ENCODE assay signal across 1 cellular context in the genomic region with DNA sequence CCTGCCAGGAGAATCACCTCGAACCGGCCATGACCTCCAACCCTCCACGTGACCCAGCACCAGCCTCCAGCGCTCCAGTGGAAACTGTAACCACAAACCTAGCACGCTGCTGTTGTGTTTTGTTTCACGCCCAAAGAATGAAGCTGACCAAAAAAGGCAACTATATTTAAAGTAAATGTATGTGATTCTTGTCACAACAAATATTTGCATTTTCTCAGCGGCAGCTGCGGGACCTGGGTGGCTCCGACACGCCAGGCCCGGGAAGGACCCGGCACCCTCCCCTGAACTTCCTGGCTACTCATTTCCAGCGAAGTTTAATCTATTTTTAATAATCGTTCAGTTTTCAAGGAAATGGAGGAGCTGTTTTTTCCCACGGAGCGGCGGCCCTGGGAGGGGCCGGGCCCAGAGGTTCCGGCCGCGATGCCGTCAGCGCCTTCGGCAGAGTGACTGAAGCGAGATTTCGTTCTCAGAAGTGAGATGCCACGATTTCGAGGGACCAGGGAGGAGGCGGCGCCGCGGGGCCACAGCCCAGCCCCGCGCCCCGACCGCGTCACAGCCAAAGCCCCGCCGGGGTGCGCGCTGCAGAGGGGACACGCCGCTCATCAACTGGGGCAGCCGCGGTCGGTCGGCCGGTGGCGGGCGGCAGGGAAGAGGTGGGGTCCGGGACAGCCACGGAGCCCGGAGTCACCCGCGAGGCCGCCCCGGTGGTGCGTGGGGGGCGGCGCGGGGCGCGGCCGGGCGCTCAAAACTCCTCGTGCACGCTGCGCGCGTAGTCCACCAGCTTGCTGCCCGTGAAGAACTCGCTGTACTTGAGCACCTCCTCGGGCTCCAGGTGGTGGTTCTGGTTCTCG.
TF ChIP-seq lines count a peak whose summit lies in the region.

No MANE protein-coding gene starts in this region.

TF ChIP-seq in WTC11, 78 proteins besides CTCF, POLR2A, EP300 and RAD21 (continued from another document):
- no peak for TF ChIP-seq TCF7 (CRISPR knock-in tag; IDR thresholded peaks at IDR 0.05; ENCODE audit: low read depth)
- TF ChIP-seq CBFB (CRISPR knock-in tag; IDR thresholded peaks at IDR 0.05; ENCODE audit: low read depth), result no peak
- no peak for TF ChIP-seq NR3C1 (CRISPR knock-in tag; conservative IDR thresholded peaks at IDR 0.05; ENCODE audit: low read depth)
- no peak for TF ChIP-seq JAZF1 (CRISPR knock-in tag; IDR thresholded peaks at IDR 0.05)
- no peak for TF ChIP-seq ATF1 (CRISPR knock-in tag; IDR thresholded peaks at IDR 0.05)
TF ChIP-seq in WTC11: peak in this region for 0.
